ENCODE assay signal across 12 cellular contexts in genomic region chr10:62992145-62992721, GRCh38.
A peak's percentile ranks its signal among the peaks of the same experiment; 100 is the strongest.
DNase-seq lines count a peak whose midpoint lies in the region; ATAC-seq and TF ChIP-seq lines count a peak whose summit lies in the region.
"Had no signal": no experiment of that assay in that cellular context is flagged by ENCODE, and none has a peak within 500 bp of the region (broad histone marks: within the 10 kb centered on the region; RNA-seq: fewer than 3 reads in every experiment).

No MANE protein-coding gene starts in this region.

- H3K36me3 ChIP-seq in ACC112 (ENCODE audit: insufficient read depth, low read length) (no peaks in the 10 kb centered on the region), transverse colon (no peaks in the 10 kb centered on the region)
- H3K36me3 ChIP-seq: Peyer's patch had no signal

- peaks cover 38% of the 10 kb centered on the region for H3K4me1 ChIP-seq in ACC112 (ENCODE audit: control insufficient read depth, insufficient read depth, low read length, unreplicated experiment)
- no peaks in the 10 kb centered on the region for H3K4me1 ChIP-seq in transverse colon
- H3K4me1 ChIP-seq: Peyer's patch had no signal

- H3K4me3 ChIP-seq in ACC112 (ENCODE audit: low read depth, low read length) (peak overlapping the region; percentile 61), fibroblast of villous mesenchyme (ENCODE audit: low read depth, low read length) (no peak overlapping the region), dorsolateral prefrontal cortex (peak overlapping the region in 16 of 59 donors; percentile 1 to 47 (median 18)), transverse colon (no peak overlapping the region)
- H3K4me3 ChIP-seq: Peyer's patch had no signal

- intact Hi-C loops in dorsolateral prefrontal cortex (cut with DNase I) (loop anchor here in 1 of 2 donors (5.0 kb wide), 1 partner anchor 170 kb away; no protein-coding TSS in a partner anchor), transverse colon (cut with DNase I; ENCODE audit: low total_unique reads) (no loop called here)

- H3K27me3 ChIP-seq in ACC112 (ENCODE audit: insufficient read depth, low read length): no peaks in the 10 kb centered on the region
- peaks cover 0 to 14% (median 0%) of the 10 kb centered on the region in 45 donors for H3K27me3 ChIP-seq in dorsolateral prefrontal cortex
- H3K27me3 ChIP-seq in transverse colon: no peaks in the 10 kb centered on the region
- H3K27me3 ChIP-seq: Peyer's patch had no signal

- in situ Hi-C loops in transverse colon (cut with MboI; ENCODE audit: low pct_ligation_motif_present in 1 of 4, low pct_unique_long_range_greater_than_20kb in 1 of 4, low sequenced_read_pairs in 3 of 4): no loop called here

- WGBS in transverse colon (ENCODE audit: low coverage in 1 of 2), 2 donors: 63% methylated on average over 9 of the region's 9 CpGs; no CpG with 5 or more reads in 1 of the 2 donors

- peak overlapping the region; percentile 68 for H2AFZ ChIP-seq in ACC112 (ENCODE audit: low read length, unreplicated experiment)

- ATAC-seq in GM18909 (IDR thresholded peaks at IDR 0.05; ENCODE audit: poor library complexity, unreplicated experiment) (peak; percentile 62), HG03442 (IDR thresholded peaks at IDR 0.05; ENCODE audit: unreplicated experiment) (peak; percentile 88)

- no peaks in the 10 kb centered on the region for H3K9me3 ChIP-seq in transverse colon
- H3K9me3 ChIP-seq: Peyer's patch had no signal

- no peak for TF ChIP-seq CTCF in fibroblast of villous mesenchyme (IDR thresholded peaks at IDR 0.05; ENCODE audit: insufficient read depth, low read depth, low read length)
- no peak for TF ChIP-seq CTCF in dorsolateral prefrontal cortex (IDR thresholded peaks at IDR 0.05 in 54 of 56, conservative IDR thresholded peaks at IDR 0.05 in 2 of 56; ENCODE audit: low read depth in 1 of 56, partially characterized antibody in 56 of 56)
- TF ChIP-seq CTCF in transverse colon (IDR thresholded peaks at IDR 0.05): no peak

- no peak for TF ChIP-seq POLR2A in transverse colon (IDR thresholded peaks at IDR 0.05)

- H3K27ac ChIP-seq in ACC112 (ENCODE audit: low read depth, low read length) (peak overlapping the region; percentile 90), dorsolateral prefrontal cortex (peak overlapping the region in 2 of 59 donors; percentile 16 to 21), transverse colon (no peak overlapping the region)

- peak; percentile 65 for DNase-seq in fibroblast of villous mesenchyme (ENCODE audit: low read depth)
- no peak for DNase-seq in dorsolateral prefrontal cortex
- no peak for DNase-seq in GM19238 (ENCODE audit: insufficient read length, low spot score)
- DNase-seq in GOT3 (lab: John Stamatoyannopoulos, UW): no peak
- no peak for DNase-seq in transverse colon
- DNase-seq: amniotic stem cell, DMS79, islet precursor cell, Peyer's patch had no signal

- no peaks in the 10 kb centered on the region for H3K79me2 ChIP-seq in ACC112 (ENCODE audit: control insufficient read depth, insufficient read depth, low read length, unreplicated experiment)

- no peak for TF ChIP-seq EP300 in transverse colon (IDR thresholded peaks at IDR 0.05; ENCODE audit: low read depth)
